Comparison of ENCODE assay signal across 26 cellular contexts in the genomic region with DNA sequence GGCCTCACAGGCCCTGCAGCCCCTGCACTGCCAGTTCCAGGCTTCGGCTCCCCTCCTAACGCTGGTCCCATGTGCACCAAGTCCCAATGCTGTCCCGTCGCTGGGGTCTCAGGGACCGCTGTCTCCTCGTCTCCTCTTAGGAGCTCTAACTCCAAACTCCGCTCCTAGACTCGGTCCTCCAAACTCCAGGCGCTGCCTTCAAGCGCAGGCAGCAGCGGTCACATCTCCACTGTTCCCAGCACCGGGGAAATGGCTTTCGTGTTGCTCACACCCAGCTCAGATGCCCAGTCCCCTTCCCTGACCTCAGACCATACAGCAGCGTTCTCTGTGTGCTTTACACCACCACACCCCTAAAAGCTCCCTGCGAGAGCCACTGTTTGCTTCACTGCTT. TPM values are rescaled to one million over a fixed set of nuclear protein-coding genes. Genes with fewer than 3 reads are reported as not detected.
"Had no signal": no experiment of that assay in that cellular context is flagged by ENCODE, and none has a peak within 500 bp of the region (broad histone marks: within the 10 kb centered on the region; RNA-seq: fewer than 3 reads in every experiment).

No MANE protein-coding gene starts in this region.

- H3K36me3 ChIP-seq: adrenal gland, ascending aorta, breast epithelium, esophagus squamous epithelium, gastrocnemius medialis, prostate gland, right atrium auricular region, tibial artery had no signal

- H3K4me1 ChIP-seq: adrenal gland, ascending aorta, breast epithelium, gastrocnemius medialis, prostate gland had no signal

- ATAC-seq: effector memory CD8-positive, alpha-beta T cell; gastrocnemius medialis; left cardiac atrium; stimulated activated naive CD8-positive, alpha-beta T cell treated with anti-CD3 and anti-CD28 coated beads, Interleukin-15, amount 100 ng/mL, for 72 hours; T-helper 17 cell had no signal

- DNase-seq: activated CD4-positive, alpha-beta memory T cell treated with anti-CD3 and anti-CD28 coated beads, Interleukin-2, amount 10 ng/mL, durations not matched to agents 7 days and 5 days; activated CD4-positive, alpha-beta T cell treated with anti-CD3 and anti-CD28 coated beads for 4 hours; activated CD4-positive, CD25-positive, alpha-beta regulatory T cell; activated gamma-delta T cell treated with Interleukin-2 at 50 U/mL for 16 hours; activated T-cell treated with anti-CD3 and anti-CD28 coated beads for 4 hours; adrenal gland; effector memory CD8-positive, alpha-beta T cell; esophagus squamous epithelium; gastrocnemius medialis; hippocampal formation; islet precursor cell; left cardiac atrium; stimulated activated CD4-positive, alpha-beta T cell treated with anti-CD3 and anti-CD28 coated beads, Interleukin-4, amount 100 ng/mL, for 24 hours; SW 1271; T-helper 17 cell; tibial artery had no signal

- H3K9me3 ChIP-seq: adrenal gland, ascending aorta, esophagus squamous epithelium, prostate gland had no signal

- H3K4me3 ChIP-seq: adrenal gland, ascending aorta, breast epithelium, esophagus squamous epithelium, gastrocnemius medialis, prostate gland, right atrium auricular region, tibial artery had no signal

- H3K27ac ChIP-seq: adrenal gland, ascending aorta, breast epithelium, esophagus squamous epithelium, gastrocnemius medialis, prostate gland, right atrium auricular region, tibial artery had no signal

RNA-seq across cellular contexts. Expression of gene HMX1, which starts 19.6 kb away (rescaled TPM):
- total RNA-seq: activated CD4-positive, alpha-beta memory T cell treated with anti-CD3 and anti-CD28 coated beads, Interleukin-2, amount 10 ng/mL, durations not matched to agents 7 days and 5 days; adrenal gland; ascending aorta; breast epithelium; dermis microvascular lymphatic vessel endothelial cell; gastrocnemius medialis; left cardiac atrium; liver; mononuclear cell; myocyte; right atrium auricular region; T-helper 17 cell; ureter had no signal
- polyA plus RNA-seq: adrenal gland, liver had no signal
